ENCODE assay signal across 16 cellular contexts in the genomic region with DNA sequence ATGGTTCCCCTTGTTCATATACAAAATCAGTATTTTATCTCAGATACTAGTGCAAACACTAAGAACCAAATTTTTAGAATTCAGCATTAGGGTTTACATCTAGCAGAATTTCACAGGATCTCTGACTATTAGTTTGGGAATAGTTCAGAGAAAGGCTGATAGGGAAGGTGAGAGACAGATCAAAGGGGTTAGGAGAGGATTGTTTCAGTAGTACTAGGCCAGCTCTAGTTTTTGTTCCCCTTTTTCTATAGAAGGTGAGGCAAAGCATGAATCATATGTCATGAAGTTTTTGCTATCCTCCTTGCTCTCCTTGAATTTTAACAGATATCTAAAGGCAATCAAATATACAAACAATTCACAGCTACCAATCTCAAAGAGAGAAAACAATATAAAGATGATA. TPM values are rescaled to one million over a fixed set of nuclear protein-coding genes. Genes with fewer than 3 reads are reported as not detected.
DNase-seq lines count a peak whose midpoint lies in the region; ATAC-seq and TF ChIP-seq lines count a peak whose summit lies in the region.
"Had no signal": no experiment of that assay in that cellular context is flagged by ENCODE, and none has a peak within 500 bp of the region (broad histone marks: within the 10 kb centered on the region; RNA-seq: fewer than 3 reads in every experiment).

No MANE protein-coding gene starts in this region.

- H3K27ac Mint-ChIP-seq in activated CD4-positive, alpha-beta T cell treated with anti-CD3 and anti-CD28 coated beads, Interleukin-2, amount 10 ng/mL, durations not matched to agents 24 days and 14 days, result no peak overlapping the region
- H3K27ac Mint-ChIP-seq: activated CD4-positive, alpha-beta T cell treated with anti-CD3 and anti-CD28 coated beads, Interleukin-2, amount 10 ng/mL, durations not matched to agents 7 days and 5 days; T-helper 17 cell had no signal

- ATAC-seq in GM18505 (IDR thresholded peaks at IDR 0.05; ENCODE audit: unreplicated experiment) (peak; percentile 98), HG02870 (IDR thresholded peaks at IDR 0.05; ENCODE audit: unreplicated experiment) (peak; percentile 97), HG03565 (IDR thresholded peaks at IDR 0.05; ENCODE audit: unreplicated experiment) (peak; percentile 84), HG02840 (IDR thresholded peaks at IDR 0.05; ENCODE audit: low FRiP score, unreplicated experiment) (no peak)
- ATAC-seq: HepG2, left colon, T-helper 17 cell had no signal

- no peak for TF ChIP-seq CTCF in GM20000 (IDR thresholded peaks at IDR 0.05; ENCODE audit: extremely low read depth, missing control alignments)

- H3K9me3 Mint-ChIP-seq in activated CD4-positive, alpha-beta T cell treated with anti-CD3 and anti-CD28 coated beads, Interleukin-2, amount 10 ng/mL, durations not matched to agents 24 days and 14 days, result no peaks in the 10 kb centered on the region

- no peak overlapping the region for H3K4me3 Mint-ChIP-seq in activated CD4-positive, alpha-beta T cell treated with anti-CD3 and anti-CD28 coated beads, Interleukin-2, amount 10 ng/mL, durations not matched to agents 24 days and 14 days
- H3K4me3 Mint-ChIP-seq: activated CD4-positive, alpha-beta T cell treated with anti-CD3 and anti-CD28 coated beads, Interleukin-2, amount 10 ng/mL, durations not matched to agents 7 days and 5 days; T-helper 17 cell had no signal

- H3K4me1 Mint-ChIP-seq in activated CD4-positive, alpha-beta T cell treated with anti-CD3 and anti-CD28 coated beads, Interleukin-2, amount 10 ng/mL, durations not matched to agents 24 days and 14 days, result no peaks in the 10 kb centered on the region
- H3K4me1 Mint-ChIP-seq: activated CD4-positive, alpha-beta T cell treated with anti-CD3 and anti-CD28 coated beads, Interleukin-2, amount 10 ng/mL, durations not matched to agents 7 days and 5 days; T-helper 17 cell had no signal

- no peaks in the 10 kb centered on the region for H3K27me3 Mint-ChIP-seq in activated CD4-positive, alpha-beta T cell treated with anti-CD3 and anti-CD28 coated beads, Interleukin-2, amount 10 ng/mL, durations not matched to agents 24 days and 14 days
- H3K27me3 Mint-ChIP-seq: T-helper 17 cell had no signal

- no peaks in the 10 kb centered on the region for H3K36me3 Mint-ChIP-seq in activated CD4-positive, alpha-beta T cell treated with anti-CD3 and anti-CD28 coated beads, Interleukin-2, amount 10 ng/mL, durations not matched to agents 24 days and 14 days (ENCODE audit: low read depth)

- DNase-seq in GM20000 (ENCODE audit: low spot score) (peak; percentile 8), midbrain (lab: John Stamatoyannopoulos, UW) (no peak)
- no peak for DNase-seq in activated CD4-positive, alpha-beta T cell treated with anti-CD3 and anti-CD28 coated beads, Interleukin-2, amount 10 ng/mL, durations not matched to agents 24 days and 14 days
- no peak for DNase-seq in activated naive CD4-positive, alpha-beta T cell treated with anti-CD3 and anti-CD28 coated beads, Interleukin-2, amount 50 U/mL, for 16 hours
- DNase-seq: activated CD4-positive, alpha-beta T cell treated with anti-CD3 and anti-CD28 coated beads, Interleukin-2, amount 10 ng/mL, durations not matched to agents 7 days and 5 days; activated T-cell treated with anti-CD3 and anti-CD28 coated beads, Interleukin-2, amount 50 U/mL, for 48 hours; left colon; NCI-H446 treated with DMSO at 0.1 percent for 48 hours; RPMI8226; T-helper 17 cell; transverse colon had no signal

- TF ChIP-seq POLR2A in GM18505 (IDR thresholded peaks at IDR 0.05; ENCODE audit: borderline replicate concordance, extremely low read depth, insufficient read depth, insufficient read length), result no peak

- intact Hi-C loops in activated CD4-positive, alpha-beta T cell treated with anti-CD3 and anti-CD28 coated beads, Interleukin-2, amount 10 ng/mL, durations not matched to agents 24 days and 14 days (cut with micrococcal nuclease), result no loop called here

RNA-seq across cellular contexts. Expression of gene CTNNA3, which starts 26.1 kb away (rescaled TPM):
- total RNA-seq in activated CD4-positive, alpha-beta T cell treated with anti-CD3 and anti-CD28 coated beads, Interleukin-2, amount 10 ng/mL, durations not matched to agents 24 days and 14 days, result not detected in 2 replicates
- total RNA-seq: HepG2 had no signal
